Comparison of ENCODE assay signal across 9 cellular contexts in the genomic region with DNA sequence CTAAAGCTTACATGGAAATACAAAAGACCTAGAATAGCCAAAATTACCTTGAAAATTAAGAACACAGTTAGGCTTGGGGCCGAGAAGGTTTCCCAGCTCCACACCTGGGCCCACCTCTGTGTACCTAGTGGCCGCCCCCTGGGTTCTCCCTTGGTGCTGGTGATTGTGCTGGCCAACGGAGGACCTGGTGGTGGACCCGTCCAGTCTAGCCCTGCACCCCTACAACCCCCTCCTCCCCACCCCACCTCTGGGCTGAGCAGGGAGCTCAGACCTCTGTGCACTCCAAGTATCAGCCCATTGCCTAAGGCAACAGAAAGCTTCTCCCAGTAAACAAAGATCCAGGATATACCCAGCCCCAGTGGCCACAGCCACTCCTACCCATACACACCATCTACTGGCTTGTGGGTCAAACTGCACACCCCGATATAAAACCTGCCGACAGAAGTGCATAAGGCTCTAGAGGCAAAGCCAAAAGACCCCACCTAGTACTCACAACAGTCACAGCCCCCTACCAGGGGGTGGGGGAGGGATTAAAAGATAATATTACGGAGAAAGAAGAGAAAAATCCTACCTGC.
DNase-seq lines count a peak whose midpoint lies in the region; ATAC-seq, FAIRE-seq and TF ChIP-seq lines count a peak whose summit lies in the region.
"Had no signal": no experiment of that assay in that cellular context is flagged by ENCODE, and none has a peak within 500 bp of the region (broad histone marks: within the 10 kb centered on the region; RNA-seq: fewer than 3 reads in every experiment).

No MANE protein-coding gene starts in this region.

- H3K9ac ChIP-seq in GM23248 (no peak overlapping the region), kidney (ENCODE audit: low read length in 2 of 2) (no peak overlapping the region)

- H3K79me2 ChIP-seq in GM23248 (ENCODE audit: insufficient read depth) = no peaks in the 10 kb centered on the region

- H3K27ac ChIP-seq in GM23248 (no peak overlapping the region), kidney (ENCODE audit: low read depth in 2 of 2, low read length in 2 of 2) (no peak overlapping the region)

- no peak overlapping the region for H2AFZ ChIP-seq in GM23248

- no peak overlapping the region for H3K4me3 ChIP-seq in GM23248
- H3K4me3 ChIP-seq in WI38 (ENCODE audit: low read depth, low read length) = no peak overlapping the region
- no peak overlapping the region for H3K4me3 ChIP-seq in kidney (ENCODE audit: low read length in 2 of 2)

- H4K20me1 ChIP-seq in GM23248 (ENCODE audit: insufficient read depth) = no peaks in the 10 kb centered on the region

- no peak for FAIRE-seq in kidney (lab: Jason Lieb, UNC)

- H3K4me1 ChIP-seq in GM23248 (ENCODE audit: insufficient read depth) (no peaks in the 10 kb centered on the region), kidney (ENCODE audit: control insufficient read depth in 1 of 2, insufficient read depth in 1 of 2, low read depth in 1 of 2, low read length in 2 of 2) (peaks cover 0 to 4% of the 10 kb centered on the region in 2 donors)

- in situ Hi-C loops in GM23248 (cut with MboI) = loop anchor here (5.0 kb wide), 1 partner anchor 287 kb away; no protein-coding TSS in a partner anchor

- peak; percentile 50 for TF ChIP-seq CTCF in WI38 (IDR thresholded peaks at IDR 0.05; ENCODE audit: low read depth, low read length)
- peak; percentile 20 for TF ChIP-seq CTCF in kidney (IDR thresholded peaks at IDR 0.05; ENCODE audit: borderline replicate concordance, extremely low read depth, insufficient read depth)
- no peak for TF ChIP-seq CTCF in GM10266 (IDR thresholded peaks at IDR 0.05; ENCODE audit: control insufficient read depth, insufficient read depth, low read depth, missing control alignments)

- no peaks in the 10 kb centered on the region for H3K27me3 ChIP-seq in GM23248 (replicated peaks; ENCODE audit: insufficient read depth)

- H3K36me3 ChIP-seq in GM23248 (ENCODE audit: low read depth) (no peaks in the 10 kb centered on the region), kidney (ENCODE audit: control insufficient read depth in 1 of 2, insufficient read depth in 2 of 2, low read length in 2 of 2) (no peaks in the 10 kb centered on the region)

- ATAC-seq in HG03571 (IDR thresholded peaks at IDR 0.05; ENCODE audit: unreplicated experiment) = no peak

- H3K9me3 ChIP-seq in GM23248 (ENCODE audit: low read depth) (no peaks in the 10 kb centered on the region), kidney (ENCODE audit: control insufficient read depth in 1 of 2, low read length in 2 of 2) (no peaks in the 10 kb centered on the region)

- peaks cover 8% of the 10 kb centered on the region for H3F3A ChIP-seq in GM23248 (ENCODE audit: insufficient read depth)

- H3K4me2 ChIP-seq in GM23248 (ENCODE audit: unreplicated experiment) = no peak overlapping the region

- WGBS in GM23248 (ENCODE audit: low coverage in 1 of 2, low lambda C conversion rate in 2 of 2, missing lambda C conversion rate in 2 of 2), 2 experiments = 90 to 91% methylated on average over 6 to 7 of the region's 7 CpGs

- H3K9me2 ChIP-seq in GM23248 (ENCODE audit: insufficient read depth) = no peaks in the 10 kb centered on the region

- intact Hi-C loops in kidney (cut with DNase I) = loop anchor here (5.0 kb wide), 1 partner anchor 282 kb away; no protein-coding TSS in a partner anchor

- peak; percentile 37 for DNase-seq in AG08395 (ENCODE audit: low spot score)
- peak; percentile 51 for DNase-seq in GM23248
- DNase-seq in kidney = no peak
- DNase-seq in Ammon's horn (ENCODE audit: low spot score) = no peak
- no peak for DNase-seq in stimulated activated CD4-positive, alpha-beta T cell treated with anti-CD3 and anti-CD28 coated beads, Interleukin-2, amount 100 ng/mL, for 48 hours
- no peak for DNase-seq in GM10266 (ENCODE audit: extremely low spot score)
- DNase-seq: GDM1 had no signal

Comparison
In these comparisons a context has a peak if more than half of its experiments do, and no peak if none do; other contexts are left out.
1. DNase-seq: peak in AG08395 (single experiment) and GM23248 (single experiment); none in kidney (single experiment), Ammon's horn (single experiment), stimulated activated CD4-positive, alpha-beta T cell treated with anti-CD3 and anti-CD28 coated beads, Interleukin-2, amount 100 ng/mL, for 48 hours (0 of 2) and GM10266 (single experiment).